In the genomic region with DNA sequence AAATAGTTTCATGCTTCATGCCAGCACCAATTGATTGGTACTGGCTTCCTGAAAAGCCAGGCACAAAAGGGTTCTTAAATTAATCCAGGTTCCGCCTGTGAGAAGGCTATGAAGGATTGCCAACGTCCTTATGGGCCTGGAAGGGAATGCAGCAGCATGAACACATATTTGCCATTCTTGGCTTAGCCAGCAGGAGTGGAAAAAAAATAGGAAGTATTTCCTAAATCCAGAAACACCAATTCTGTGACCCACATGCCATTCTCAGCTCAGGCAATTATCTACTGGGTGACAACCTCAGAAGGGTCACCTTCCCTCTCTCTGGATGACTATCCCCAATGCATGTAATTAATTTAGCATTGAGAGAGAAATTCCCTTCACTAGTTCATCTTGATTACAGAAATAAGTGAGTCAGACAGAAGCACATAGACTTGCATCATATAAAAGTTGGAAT, we compare ENCODE assay signal across 29 cellular contexts. TPM values are rescaled to one million over a fixed set of nuclear protein-coding genes. Genes with fewer than 3 reads are reported as not detected.
DNase-seq lines count a peak whose midpoint lies in the region; ATAC-seq and TF ChIP-seq lines count a peak whose summit lies in the region.
"Had no signal": no experiment of that assay in that cellular context is flagged by ENCODE, and none has a peak within 500 bp of the region (broad histone marks: within the 10 kb centered on the region; RNA-seq: fewer than 3 reads in every experiment).

No MANE protein-coding gene starts in this region.

- no peak overlapping the region for H4K5ac ChIP-seq in mesendoderm (ENCODE audit: low read length)

- TF ChIP-seq POLR2A in lower leg skin (IDR thresholded peaks at IDR 0.05): no peak

- no peak overlapping the region for H2BK15ac ChIP-seq in mesendoderm (replicated peaks; ENCODE audit: low read depth)

- H3K36me3 ChIP-seq in MG63 (no peaks in the 10 kb centered on the region), endodermal cell (ENCODE audit: control insufficient read depth, insufficient read depth, low read length) (peaks cover 41% of the 10 kb centered on the region), mesendoderm (ENCODE audit: control insufficient read depth, insufficient read depth, low read length) (no peaks in the 10 kb centered on the region)
- H3K36me3 ChIP-seq: ovary had no signal

- CTCF ChIA-PET in RWPE1 (lab: Yijun Ruan, JAX): no interaction called here

- H3K27me3 ChIP-seq in MG63: no peaks in the 10 kb centered on the region
- H3K27me3 ChIP-seq in endodermal cell (ENCODE audit: control insufficient read depth, insufficient read depth, low read length, poor library complexity, severe bottlenecking): no peaks in the 10 kb centered on the region
- no peaks in the 10 kb centered on the region for H3K27me3 ChIP-seq in mesendoderm (ENCODE audit: insufficient read depth, low read length, poor library complexity)
- H3K27me3 ChIP-seq: dorsolateral prefrontal cortex, ovary had no signal

- POLR2A ChIA-PET in RWPE1 (lab: Yijun Ruan, JAX; ENCODE audit: low non-redundant PET): no interaction called here

- TF ChIP-seq CTCF in AG10803 (conservative IDR thresholded peaks at IDR 0.05; ENCODE audit: low read length) (peak; percentile 17; the same call in 1 of the 2 replicates), endodermal cell (conservative IDR thresholded peaks at IDR 0.05) (no peak), RWPE1 (conservative IDR thresholded peaks at IDR 0.05; ENCODE audit: low read depth) (no peak), lower leg skin (IDR thresholded peaks at IDR 0.05) (no peak)

- WGBS in endodermal cell (ENCODE audit: insufficient coverage in 1 of 2, insufficient read length in 1 of 2), 2 experiments: 60 to 81% methylated on average over 2 of the region's 2 CpGs
- WGBS in mesendoderm (ENCODE audit: extremely low coverage, insufficient coverage, low lambda C conversion rate): no CpG with 5 or more reads among the region's 2 CpGs
- 22 to 27% methylated on average over 2 of the region's 2 CpGs for WGBS in lower leg skin, 2 donors

- H2BK5ac ChIP-seq in mesendoderm (ENCODE audit: low read length): no peak overlapping the region

- H3K4me1 ChIP-seq in endodermal cell (ENCODE audit: control insufficient read depth, insufficient read depth, low read length): peaks cover 28% of the 10 kb centered on the region
- H3K4me1 ChIP-seq in mesendoderm (ENCODE audit: control insufficient read depth, low read depth, low read length): peaks cover 14% of the 10 kb centered on the region

- no peak overlapping the region for H3K4me2 ChIP-seq in mesendoderm (ENCODE audit: low read length)

- peaks cover 11% of the 10 kb centered on the region for H3K36me3 Mint-ChIP-seq in endodermal cell (ENCODE audit: low read depth)
- H3K36me3 Mint-ChIP-seq: immature natural killer cell, naive B cell had no signal

- H3K18ac ChIP-seq in mesendoderm (ENCODE audit: low read length): no peak overlapping the region

- no peak overlapping the region for H3K23ac ChIP-seq in mesendoderm (ENCODE audit: low read length)

- H3K4me3 ChIP-seq in AG10803 (ENCODE audit: low read length) (no peak overlapping the region), MG63 (no peak overlapping the region), endodermal cell (ENCODE audit: low read length) (no peak overlapping the region), mesendoderm (ENCODE audit: low read length) (no peak overlapping the region), lower leg skin (ENCODE audit: low read depth, poor library complexity, severe bottlenecking) (no peak overlapping the region)
- H3K4me3 ChIP-seq: dorsolateral prefrontal cortex, ovary had no signal

- H3K27ac ChIP-seq in endodermal cell (ENCODE audit: low read depth, low read length): no peak overlapping the region
- no peak overlapping the region for H3K27ac ChIP-seq in mesendoderm (ENCODE audit: low read depth, low read length)
- H3K27ac ChIP-seq in RWPE1: no peak overlapping the region
- H3K27ac ChIP-seq: HL-60, ovary had no signal

- H3K9me3 ChIP-seq in MG63 (no peaks in the 10 kb centered on the region), endodermal cell (ENCODE audit: control insufficient read depth, low read length) (peaks cover 9% of the 10 kb centered on the region)
- H3K9me3 ChIP-seq: ovary had no signal

- peak overlapping the region; percentile 60 for H3K9ac ChIP-seq in endodermal cell (ENCODE audit: extremely low read depth, low read length, poor library complexity, severe bottlenecking)
- H3K9ac ChIP-seq in mesendoderm (ENCODE audit: low read length): no peak overlapping the region

- peak; percentile 80 for DNase-seq in AG10803 (ENCODE audit: low read depth)
- peak; percentile 3 for DNase-seq in MG63
- DNase-seq in endodermal cell: peak; percentile 51
- DNase-seq in mesendoderm: peak; percentile 73
- no peak for DNase-seq in RWPE1 (ENCODE audit: low spot score)
- no peak for DNase-seq in lower leg skin (ENCODE audit: low spot score in 2 of 2)
- no peak for DNase-seq in globus pallidus (ENCODE audit: low spot score)
- DNase-seq: ACHN; activated CD8-positive, alpha-beta memory T cell treated with anti-CD3 and anti-CD28 coated beads for 24 hours; activated naive CD4-positive, alpha-beta T cell treated with anti-CD3 and anti-CD28 coated beads, Interleukin-2, amount 50 U/mL, for 16 hours; activated T-cell treated with anti-CD3 and anti-CD28 coated beads, Interleukin-2, amount 50 U/mL, for 48 hours; CD4-positive, alpha-beta T cell; dorsolateral prefrontal cortex; erythroblast; HCEC 1CT; head of caudate nucleus; immature natural killer cell; KBM-7; mammary epithelial cell; naive B cell; NCI-H1694 treated with DMSO at 0.1 percent for 48 hours; NCI-H2227 treated with DMSO at 0.1 percent for 48 hours; NCI-H82; OCI-M1; ovary; stimulated activated CD4-positive, alpha-beta T cell treated with anti-CD3 and anti-CD28 coated beads, Interleukin-2, amount 100 ng/mL, for 48 hours had no signal

- no peak overlapping the region for H2AK5ac ChIP-seq in mesendoderm (ENCODE audit: low read length)

- H3K79me2 ChIP-seq in mesendoderm (ENCODE audit: control insufficient read depth, insufficient read depth, low read length): no peaks in the 10 kb centered on the region

- no peak overlapping the region for H3K4ac ChIP-seq in mesendoderm (ENCODE audit: low read depth, low read length)

- no peak overlapping the region for H3K27ac Mint-ChIP-seq in endodermal cell
- H3K27ac Mint-ChIP-seq: CD4-positive, alpha-beta T cell; immature natural killer cell had no signal

- intact Hi-C loops in lower leg skin (cut with DNase I; ENCODE audit: low total_unique reads): no loop called here

- H3K56ac ChIP-seq in mesendoderm (ENCODE audit: low read length): no peak overlapping the region

- H2BK120ac ChIP-seq in mesendoderm (ENCODE audit: low read depth, low read length): no peak overlapping the region

- H3K27me3 Mint-ChIP-seq in endodermal cell (ENCODE audit: insufficient read depth): peaks cover 15% of the 10 kb centered on the region
- H3K27me3 Mint-ChIP-seq: CD4-positive, alpha-beta T cell; naive B cell had no signal

- no peaks in the 10 kb centered on the region for H3K9me3 Mint-ChIP-seq in endodermal cell
- H3K9me3 Mint-ChIP-seq: CD4-positive, alpha-beta T cell had no signal

- H3K4me1 Mint-ChIP-seq in endodermal cell: peaks cover 69% of the 10 kb centered on the region
- H3K4me1 Mint-ChIP-seq: immature natural killer cell, naive B cell had no signal

- ATAC-seq in HG03159 (IDR thresholded peaks at IDR 0.05; ENCODE audit: unreplicated experiment): no peak

- H4K8ac ChIP-seq in mesendoderm (ENCODE audit: low read depth, low read length): no peak overlapping the region

- no peaks in the 10 kb centered on the region for H3K79me1 ChIP-seq in mesendoderm (ENCODE audit: low read length)

- H3K4me3 Mint-ChIP-seq in endodermal cell: no peak overlapping the region
- H3K4me3 Mint-ChIP-seq: CD4-positive, alpha-beta T cell; immature natural killer cell; naive B cell had no signal

RNA-seq across cellular contexts. Expression of gene ADAMTS9, which starts 36.0 kb away (rescaled TPM):
- not detected in 2 replicates for total RNA-seq in MG63 (2014; rRNA removed; shearing (Covaris generic); ENCODE audit: low replicate concordance)
- total RNA-seq in endodermal cell: 10 to 100 TPM; 16.1 to 38.0 TPM
- 15.5 TPM for polyA plus RNA-seq in endodermal cell (2013, experiment 1 of 2)
- 16.4 TPM for polyA plus RNA-seq in endodermal cell (2013, experiment 2 of 2)
- polyA plus RNA-seq in mesendoderm (2013, experiment 1 of 2): 0.84 TPM
- 0.67 TPM for polyA plus RNA-seq in mesendoderm (2013, experiment 2 of 2)
- total RNA-seq in lower leg skin: 10 to 100 TPM in 1 of 4 donors, 1 to 10 TPM in 3; 2.2 to 15.9 (median 8.2) TPM
- total RNA-seq: CD4-positive, alpha-beta T cell; SK-MEL-5 had no signal
- polyA plus RNA-seq: immature natural killer cell had no signal

Comparison
In these comparisons a context has a peak if more than half of its experiments do, and no peak if none do; other contexts are left out.
1. DNase-seq: peak in AG10803 (single experiment), MG63 (single experiment), endodermal cell (single experiment) and mesendoderm (single experiment); none in RWPE1 (single experiment), lower leg skin (0 of 2) and globus pallidus (single experiment).